25 cellular contexts compared by ENCODE assay signal in genomic region chr3:182464513-182465145, GRCh38.
"Had no signal": no experiment of that assay in that cellular context is flagged by ENCODE, and none has a peak within 500 bp of the region (broad histone marks: within the 10 kb centered on the region; RNA-seq: fewer than 3 reads in every experiment).

No MANE protein-coding gene starts in this region.

- DNase-seq: activated CD4-positive, alpha-beta T cell treated with anti-CD3 and anti-CD28 coated beads for 36 hours; activated CD4-positive, alpha-beta T cell treated with anti-CD3 and anti-CD28 coated beads, Interleukin-2, amount 50 U/mL, for 4 hours; activated CD8-positive, alpha-beta memory T cell treated with anti-CD3 and anti-CD28 coated beads for 24 hours; activated CD8-positive, alpha-beta memory T cell treated with anti-CD3 and anti-CD28 coated beads, Interleukin-2, amount 50 U/mL, for 4 hours; activated T-cell treated with anti-CD3 and anti-CD28 coated beads, Interleukin-2, amount 50 U/mL, for 24 hours; aorta; caudate nucleus; esophagus squamous epithelium; heart left ventricle; islet precursor cell; left cardiac atrium; naive thymus-derived CD8-positive, alpha-beta T cell; spleen; stimulated activated CD4-positive, alpha-beta T cell treated with anti-CD3 and anti-CD28 coated beads, Interleukin-4, amount 100 ng/mL, for 1 hour; stimulated activated naive CD4-positive, alpha-beta T cell treated with Interleukin-2 at 50 U/mL for 16 hours; T1000; upper lobe of left lung had no signal

- ATAC-seq: activated CD4-positive, alpha-beta T cell treated with anti-CD3 and anti-CD28 coated beads for 36 hours; activated naive CD4-positive, alpha-beta T cell treated with anti-CD3 and anti-CD28 coated beads, Interleukin-2, amount 50 U/mL, for 72 hours; activated T-helper 17 cell treated with anti-CD3 and anti-CD28 coated beads, Interleukin-2, amount 50 U/mL, for 72 hours; gastroesophageal sphincter; heart left ventricle; left cardiac atrium; naive thymus-derived CD8-positive, alpha-beta T cell; WTC11 had no signal

- H3K4me1 Mint-ChIP-seq: activated CD4-positive, alpha-beta T cell treated with anti-CD3 and anti-CD28 coated beads for 36 hours; activated T-helper 17 cell treated with anti-CD3 and anti-CD28 coated beads, Interleukin-2, amount 50 U/mL, for 72 hours; brain; naive thymus-derived CD8-positive, alpha-beta T cell; WTC11 had no signal

- H3K9me3 ChIP-seq: esophagus squamous epithelium, thoracic aorta had no signal

- H3K27me3 ChIP-seq: esophagus squamous epithelium, gastroesophageal sphincter, heart left ventricle, spleen, upper lobe of left lung had no signal

- H3K27me3 Mint-ChIP-seq: activated CD4-positive, alpha-beta T cell treated with anti-CD3 and anti-CD28 coated beads for 36 hours; activated T-cell treated with anti-CD3 and anti-CD28 coated beads, Interleukin-2, amount 50 U/mL, for 24 hours; progenitor cell of endocrine pancreas had no signal

- H3K27ac Mint-ChIP-seq: activated CD4-positive, alpha-beta T cell treated with anti-CD3 and anti-CD28 coated beads for 36 hours; activated naive CD4-positive, alpha-beta T cell treated with anti-CD3 and anti-CD28 coated beads, Interleukin-2, amount 50 U/mL, for 72 hours; activated T-cell treated with anti-CD3 and anti-CD28 coated beads, Interleukin-2, amount 50 U/mL, for 24 hours; activated T-helper 17 cell treated with anti-CD3 and anti-CD28 coated beads, Interleukin-2, amount 50 U/mL, for 72 hours; naive thymus-derived CD8-positive, alpha-beta T cell; progenitor cell of endocrine pancreas; WTC11 had no signal

- H3K36me3 ChIP-seq: esophagus squamous epithelium, gastroesophageal sphincter, heart left ventricle, spleen, thoracic aorta, upper lobe of left lung had no signal

- H3K27ac ChIP-seq: esophagus squamous epithelium, gastroesophageal sphincter, heart left ventricle, spleen, thoracic aorta, upper lobe of left lung had no signal

- H3K9me3 Mint-ChIP-seq: activated T-cell treated with anti-CD3 and anti-CD28 coated beads, Interleukin-2, amount 50 U/mL, for 24 hours had no signal

- H3K36me3 Mint-ChIP-seq: activated naive CD4-positive, alpha-beta T cell treated with anti-CD3 and anti-CD28 coated beads, Interleukin-2, amount 50 U/mL, for 72 hours; naive thymus-derived CD8-positive, alpha-beta T cell; WTC11 had no signal

- H3K4me3 ChIP-seq: esophagus squamous epithelium, gastroesophageal sphincter, heart left ventricle, lung, spleen, thoracic aorta, upper lobe of left lung had no signal

- H3K4me3 Mint-ChIP-seq: activated CD4-positive, alpha-beta T cell treated with anti-CD3 and anti-CD28 coated beads for 36 hours; activated T-cell treated with anti-CD3 and anti-CD28 coated beads, Interleukin-2, amount 50 U/mL, for 24 hours; activated T-helper 17 cell treated with anti-CD3 and anti-CD28 coated beads, Interleukin-2, amount 50 U/mL, for 72 hours; brain; naive thymus-derived CD8-positive, alpha-beta T cell; WTC11 had no signal

- H3K4me1 ChIP-seq: esophagus squamous epithelium, gastroesophageal sphincter, heart left ventricle, spleen, upper lobe of left lung had no signal
